28 cellular contexts compared by ENCODE assay signal in the genomic region with DNA sequence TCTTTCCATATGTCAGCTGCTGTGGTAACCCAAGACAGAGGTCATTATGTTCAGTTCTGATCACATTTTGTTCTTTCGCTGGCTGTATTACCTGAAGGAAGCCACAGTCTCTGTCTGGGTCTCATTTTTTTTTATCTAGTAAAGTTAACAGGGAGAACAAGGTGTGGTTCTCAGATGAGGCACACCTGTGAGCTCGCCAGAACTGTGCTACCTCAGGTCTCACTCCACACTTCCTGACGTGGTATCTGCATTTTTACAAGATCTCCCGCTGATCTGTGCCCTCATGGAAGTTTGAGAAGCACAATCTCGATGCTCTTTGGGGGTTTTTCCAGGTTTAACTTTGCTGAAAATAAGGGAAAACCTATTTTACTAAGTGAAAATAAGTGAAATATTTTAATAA.
"Had no signal": no experiment of that assay in that cellular context is flagged by ENCODE, and none has a peak within 500 bp of the region (broad histone marks: within the 10 kb centered on the region; RNA-seq: fewer than 3 reads in every experiment).

No MANE protein-coding gene starts in this region.

- DNase-seq: activated CD4-positive, alpha-beta memory T cell treated with anti-CD3 and anti-CD28 coated beads for 36 hours; activated CD4-positive, CD25-positive, alpha-beta regulatory T cell treated with anti-CD3 and anti-CD28 coated beads, Interleukin-2, amount 50 U/mL, for 72 hours; activated CD8-positive, alpha-beta memory T cell treated with anti-CD3 and anti-CD28 coated beads, Interleukin-2, amount 50 U/mL, for 4 hours; activated effector memory CD4-positive, alpha-beta T cell treated with anti-CD3 and anti-CD28 coated beads, Interleukin-2, amount 50 U/mL, for 16 hours; activated naive CD8-positive, alpha-beta T cell treated with anti-CD3 and anti-CD28 coated beads, Interleukin-2, amount 10 ng/mL, durations not matched to agents 7 days and 5 days; activated T-cell treated with anti-CD3 and anti-CD28 coated beads, Interleukin-2, amount 50 U/mL, for 1 hour; cortex of kidney; left cardiac atrium; occipital lobe; posterior cingulate gyrus; right cardiac atrium; spleen; stimulated activated naive CD4-positive, alpha-beta T cell treated with Interleukin-2 at 50 U/mL for 16 hours; T1000 had no signal

- H3K27me3 Mint-ChIP-seq: activated CD4-positive, alpha-beta memory T cell treated with anti-CD3 and anti-CD28 coated beads for 36 hours; activated naive CD4-positive, alpha-beta T cell treated with anti-CD3 and anti-CD28 coated beads, Interleukin-2, amount 10 ng/mL, durations not matched to agents 7 days and 5 days; activated naive CD8-positive, alpha-beta T cell treated with anti-CD3 and anti-CD28 coated beads, Interleukin-2, amount 10 ng/mL, durations not matched to agents 7 days and 5 days; effector memory CD8-positive, alpha-beta T cell had no signal

- H3K36me3 ChIP-seq: ascending aorta, cardiac muscle cell, gastroesophageal sphincter, neural progenitor cell, spleen, WERI-Rb-1 had no signal

- ATAC-seq: gastroesophageal sphincter; left cardiac atrium; naive thymus-derived CD8-positive, alpha-beta T cell; right cardiac atrium had no signal

- H3K4me1 Mint-ChIP-seq: brain had no signal

- H3K27me3 ChIP-seq: ascending aorta, cardiac muscle cell, gastroesophageal sphincter, hepatocyte, neural progenitor cell, spleen, tibial nerve had no signal

- H3K9me3 ChIP-seq: ascending aorta, gastroesophageal sphincter, spleen, tibial nerve had no signal

- H3K9me3 Mint-ChIP-seq: activated CD4-positive, alpha-beta memory T cell treated with anti-CD3 and anti-CD28 coated beads for 36 hours; activated CD4-positive, alpha-beta T cell treated with anti-CD3 and anti-CD28 coated beads, Interleukin-2, amount 10 ng/mL, durations not matched to agents 24 days and 14 days; activated naive CD4-positive, alpha-beta T cell treated with anti-CD3 and anti-CD28 coated beads, Interleukin-2, amount 10 ng/mL, durations not matched to agents 7 days and 5 days; activated T-helper 1 cell treated with anti-CD3 and anti-CD28 coated beads, Interleukin-12 subunit alpha, Interleukin-12 subunit beta, Interleukin-2, Interleukin-4 antibody, amounts not matched to agents 30 ng/mL and 10 ng/mL and 1 ng/mL, durations not matched to agents 14 hours and 24 hours and 36 hours; effector memory CD8-positive, alpha-beta T cell had no signal

- H3K4me1 ChIP-seq: ascending aorta, spleen, tibial nerve had no signal

- H3K27ac ChIP-seq: ascending aorta, cardiac muscle cell, gastroesophageal sphincter, hepatocyte, neural progenitor cell, spleen, tibial nerve, WERI-Rb-1 had no signal

- FAIRE-seq: keratinocyte had no signal

- H3K4me3 Mint-ChIP-seq: activated CD4-positive, alpha-beta memory T cell treated with anti-CD3 and anti-CD28 coated beads for 36 hours; activated T-helper 1 cell treated with anti-CD3 and anti-CD28 coated beads, Interleukin-12 subunit alpha, Interleukin-12 subunit beta, Interleukin-2, Interleukin-4 antibody, amounts not matched to agents 30 ng/mL and 10 ng/mL and 1 ng/mL, durations not matched to agents 14 hours and 24 hours and 36 hours; brain; neural progenitor cell had no signal

- H3K27ac Mint-ChIP-seq: activated CD4-positive, alpha-beta memory T cell treated with anti-CD3 and anti-CD28 coated beads for 36 hours; activated CD4-positive, alpha-beta T cell treated with anti-CD3 and anti-CD28 coated beads, Interleukin-2, amount 10 ng/mL, durations not matched to agents 24 days and 14 days; activated naive CD4-positive, alpha-beta T cell treated with anti-CD3 and anti-CD28 coated beads, Interleukin-2, amount 10 ng/mL, durations not matched to agents 7 days and 5 days; activated naive CD8-positive, alpha-beta T cell treated with anti-CD3 and anti-CD28 coated beads, Interleukin-2, amount 10 ng/mL, durations not matched to agents 7 days and 5 days; activated T-helper 1 cell treated with anti-CD3 and anti-CD28 coated beads, Interleukin-12 subunit alpha, Interleukin-12 subunit beta, Interleukin-2, Interleukin-4 antibody, amounts not matched to agents 30 ng/mL and 10 ng/mL and 1 ng/mL, durations not matched to agents 14 hours and 24 hours and 36 hours; brain; neural progenitor cell had no signal

- H3K4me3 ChIP-seq: ascending aorta, cardiac muscle cell, gastroesophageal sphincter, hepatocyte, neural progenitor cell, spleen, tibial nerve had no signal

- H3K36me3 Mint-ChIP-seq: activated CD4-positive, alpha-beta memory T cell treated with anti-CD3 and anti-CD28 coated beads for 36 hours; activated naive CD4-positive, alpha-beta T cell treated with anti-CD3 and anti-CD28 coated beads, Interleukin-2, amount 10 ng/mL, durations not matched to agents 7 days and 5 days; activated naive CD8-positive, alpha-beta T cell treated with anti-CD3 and anti-CD28 coated beads, Interleukin-2, amount 10 ng/mL, durations not matched to agents 7 days and 5 days had no signal
